In the genomic region with DNA sequence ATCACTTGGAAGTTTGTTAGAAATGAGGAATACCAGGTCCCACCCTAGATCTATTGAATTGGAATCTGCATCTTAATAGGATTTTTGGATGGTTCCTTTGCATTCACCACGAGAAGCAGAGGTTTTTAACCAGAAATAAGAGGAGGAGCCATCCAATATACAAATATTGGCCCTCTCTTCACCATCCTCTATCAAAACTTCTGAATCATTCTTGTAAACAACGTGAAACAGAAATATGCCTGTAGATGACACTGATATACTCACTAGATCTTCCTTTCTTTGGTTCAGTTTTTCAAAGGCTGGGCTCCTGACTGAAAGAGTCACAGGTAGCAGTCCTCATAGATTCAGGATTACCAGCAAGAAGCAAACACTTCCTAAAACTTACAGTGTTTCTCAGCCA, we compare ENCODE assay signal across 29 cellular contexts. TPM values are rescaled to one million over a fixed set of nuclear protein-coding genes. Genes with fewer than 3 reads are reported as not detected.
DNase-seq lines count a peak whose midpoint lies in the region; ATAC-seq, FAIRE-seq and TF ChIP-seq lines count a peak whose summit lies in the region.
"Had no signal": no experiment of that assay in that cellular context is flagged by ENCODE, and none has a peak within 500 bp of the region (broad histone marks: within the 10 kb centered on the region; RNA-seq: fewer than 3 reads in every experiment).

No MANE protein-coding gene starts in this region.

- H3K27ac ChIP-seq in PC-3 (ENCODE audit: low read length) (peak overlapping the region; percentile 6), gastrocnemius medialis (no peak overlapping the region)
- H3K27ac ChIP-seq: 22Rv1; A549; BLaER1; BLaER1 treated with 17β-estradiol and CSF1 and Interleukin-3, amounts not matched to agents 10 nM and 100 nM; C4-2B had no signal

- no peak for DNase-seq in H54 (ENCODE audit: insufficient read length, low spot score)
- peak; percentile 58 for DNase-seq in PC-3
- DNase-seq in gastrocnemius medialis: no peak
- DNase-seq in sciatic nerve (ENCODE audit: low spot score): no peak
- DNase-seq: 8988T; ACHN; AML-193; BE2C; C1 segment of cervical spinal cord; Caco-2; Calu3; CD4-positive, alpha-beta memory T cell; CD4-positive, alpha-beta T cell; CD8-positive, alpha-beta memory T cell; CD8-positive, alpha-beta T cell; COR-L47; DMS 273 treated with DMSO at 0.1 percent for 48 hours; DMS153; DMS79; DMS79 treated with DMSO at 0.1 percent for 48 hours; DND-41; EL had no signal

- no TSS peak for BruUV-seq in PC-3 (replicated peaks; lab: Mats Ljungman, UMichigan)

- TF ChIP-seq CTCF in PC-3 (conservative IDR thresholded peaks at IDR 0.05; ENCODE audit: low read depth, low read length): no peak
- no peak for TF ChIP-seq CTCF in gastrocnemius medialis (IDR thresholded peaks at IDR 0.05 in 4 of 5, conservative IDR thresholded peaks at IDR 0.05 in 1 of 5)

- POLR2A ChIA-PET in PC-3 (lab: Charles Lee; ENCODE audit: unreplicated experiment): interaction anchor here (0.5 to 0.6 kb wide), 3 partner anchors 27 to 651 kb away, joined by 3 to 4 read pairs (median 3); no protein-coding TSS in a partner anchor

- peak; percentile 61 for FAIRE-seq in H54 (lab: Jason Lieb, UNC)
- FAIRE-seq: A204.1, D721Med had no signal

- no peaks in the 10 kb centered on the region for H3K36me3 ChIP-seq in PC-3 (ENCODE audit: low read depth, low read length)
- H3K36me3 ChIP-seq in gastrocnemius medialis: no peaks in the 10 kb centered on the region
- H3K36me3 ChIP-seq: BE2C; BLaER1; BLaER1 treated with 17β-estradiol and CSF1 and Interleukin-3, amounts not matched to agents 10 nM and 100 nM had no signal

- H3K9me2 ChIP-seq in PC-3 (replicated peaks; ENCODE audit: low read length): no peaks in the 10 kb centered on the region

- CTCF ChIA-PET in PC-3 (lab: Charles Lee): interaction anchor here (0.5 to 1.4 kb wide), 16 partner anchors 7 to 517 kb away, joined by 3 to 34 read pairs (median 4); a partner anchor contains a TSS

- H3K4me3 ChIP-seq in PC-3 (ENCODE audit: low read length): no peak overlapping the region
- H3K4me3 ChIP-seq in gastrocnemius medialis: no peak overlapping the region
- H3K4me3 ChIP-seq: A549; BLaER1; BLaER1 treated with 17β-estradiol and CSF1 and Interleukin-3, amounts not matched to agents 10 nM and 100 nM had no signal

- H3K4me1 ChIP-seq in PC-3 (ENCODE audit: insufficient read depth, low read length) (peaks cover 9% of the 10 kb centered on the region), gastrocnemius medialis (no peaks in the 10 kb centered on the region)
- H3K4me1 ChIP-seq: A549; BE2C; BLaER1; BLaER1 treated with 17β-estradiol and CSF1 and Interleukin-3, amounts not matched to agents 10 nM and 100 nM; Caco-2 had no signal

- no peaks in the 10 kb centered on the region for H3K27me3 ChIP-seq in PC-3 (ENCODE audit: low read length)
- H3K27me3 ChIP-seq in gastrocnemius medialis: no peaks in the 10 kb centered on the region
- H3K27me3 ChIP-seq: BE2C; BLaER1; BLaER1 treated with 17β-estradiol and CSF1 and Interleukin-3, amounts not matched to agents 10 nM and 100 nM had no signal

- H3K4me2 ChIP-seq in PC-3 (ENCODE audit: low read length): peak overlapping the region; percentile 3; the same call in 1 of the 2 replicates
- H3K4me2 ChIP-seq: A549; BLaER1; BLaER1 treated with 17β-estradiol and CSF1 and Interleukin-3, amounts not matched to agents 10 nM and 100 nM had no signal

- no peaks in the 10 kb centered on the region for H3K79me2 ChIP-seq in PC-3 (ENCODE audit: low read length)

- ATAC-seq in PC-3 (peak; percentile 79), gastrocnemius medialis (no peak), sciatic nerve (no peak)

- in situ Hi-C loops in gastrocnemius medialis (cut with MboI; ENCODE audit: low sequenced_read_pairs in 4 of 4): no loop called here

- intact Hi-C loops in PC-3 (cut with micrococcal nuclease): loop anchor here (1.0 to 5.0 kb wide), 3 partner anchors 39 to 376 kb away; a partner anchor contains a TSS
- intact Hi-C loops in gastrocnemius medialis (cut with DNase I; ENCODE audit: low total_unique reads): no loop called here
- intact Hi-C loops in sciatic nerve (cut with DNase I): no loop called here

- H3F3A ChIP-seq in PC-3 (ENCODE audit: low read length, unreplicated experiment): no peaks in the 10 kb centered on the region

- no peak overlapping the region for H3K9ac ChIP-seq in PC-3 (ENCODE audit: low read length)
- H3K9ac ChIP-seq: BLaER1; BLaER1 treated with 17β-estradiol and CSF1 and Interleukin-3, amounts not matched to agents 10 nM and 100 nM had no signal

- no peaks in the 10 kb centered on the region for H4K20me1 ChIP-seq in PC-3 (ENCODE audit: low read length)
- H4K20me1 ChIP-seq: BLaER1; BLaER1 treated with 17β-estradiol and CSF1 and Interleukin-3, amounts not matched to agents 10 nM and 100 nM had no signal

- no peak for TF ChIP-seq POLR2A in H54 (IDR thresholded peaks at IDR 0.05; ENCODE audit: low read depth, low read length)
- no peak for TF ChIP-seq POLR2A in gastrocnemius medialis (IDR thresholded peaks at IDR 0.05)

- H3K9me3 ChIP-seq in PC-3 (ENCODE audit: low read length) (no peaks in the 10 kb centered on the region), gastrocnemius medialis (no peaks in the 10 kb centered on the region)
- H3K9me3 ChIP-seq: BE2C, Caco-2 had no signal

- H2AFZ ChIP-seq in PC-3 (ENCODE audit: low read length): peak overlapping the region; percentile 0; the same call in 1 of the 2 replicates

RNA-seq across cellular contexts. Expression of a gene that starts 39.5 kb away (rescaled TPM):
- total RNA-seq in PC-3 (2014; rRNA removed) (19.0 and 20.2 TPM in 2 replicates), gastrocnemius medialis (not detected), sciatic nerve (0.18 TPM)
- total RNA-seq: Caco-2 had no signal

Comparison
In these comparisons a context has a peak if more than half of its experiments do, and no peak if none do; other contexts are left out.
1. RNA of a gene that starts 39.5 kb away (total RNA-seq): 19.0 to 20.2 TPM in PC-3; 0.18 TPM in sciatic nerve (single experiment) and not detected in gastrocnemius medialis; every median in the first group is over 10 times any median in the second.